Comparison of ENCODE assay signal across 1 cellular context in genomic region chr19:46730595-46730994, GRCh38.
TF ChIP-seq lines count a peak whose summit lies in the region.

No MANE protein-coding gene starts in this region.

TF ChIP-seq in K562, 482 proteins besides CTCF, POLR2A, EP300 and RAD21:
- TF ChIP-seq RBFOX2 (IDR thresholded peaks at IDR 0.05; ENCODE audit: low read depth, low read length) (0 out of 2 replicates have a peak, but pooled peaks have one; percentile 45), ZNF175 (CRISPR knock-in tag; IDR thresholded peaks at IDR 0.05; ENCODE audit: low read depth) (no peak), NR4A1 (CRISPR knock-in tag; IDR thresholded peaks at IDR 0.05) (0 out of 2 replicates have a peak, but pooled peaks have one; percentile 36), NR4A1 (tag; IDR thresholded peaks at IDR 0.05) (no peak), POLR3G (IDR thresholded peaks at IDR 0.05; ENCODE audit: extremely low read depth, insufficient read length, insufficient replicate concordance) (no peak), STAT5B (CRISPR knock-in tag; IDR thresholded peaks at IDR 0.05) (no peak)
- TF ChIP-seq, protein P1, sequence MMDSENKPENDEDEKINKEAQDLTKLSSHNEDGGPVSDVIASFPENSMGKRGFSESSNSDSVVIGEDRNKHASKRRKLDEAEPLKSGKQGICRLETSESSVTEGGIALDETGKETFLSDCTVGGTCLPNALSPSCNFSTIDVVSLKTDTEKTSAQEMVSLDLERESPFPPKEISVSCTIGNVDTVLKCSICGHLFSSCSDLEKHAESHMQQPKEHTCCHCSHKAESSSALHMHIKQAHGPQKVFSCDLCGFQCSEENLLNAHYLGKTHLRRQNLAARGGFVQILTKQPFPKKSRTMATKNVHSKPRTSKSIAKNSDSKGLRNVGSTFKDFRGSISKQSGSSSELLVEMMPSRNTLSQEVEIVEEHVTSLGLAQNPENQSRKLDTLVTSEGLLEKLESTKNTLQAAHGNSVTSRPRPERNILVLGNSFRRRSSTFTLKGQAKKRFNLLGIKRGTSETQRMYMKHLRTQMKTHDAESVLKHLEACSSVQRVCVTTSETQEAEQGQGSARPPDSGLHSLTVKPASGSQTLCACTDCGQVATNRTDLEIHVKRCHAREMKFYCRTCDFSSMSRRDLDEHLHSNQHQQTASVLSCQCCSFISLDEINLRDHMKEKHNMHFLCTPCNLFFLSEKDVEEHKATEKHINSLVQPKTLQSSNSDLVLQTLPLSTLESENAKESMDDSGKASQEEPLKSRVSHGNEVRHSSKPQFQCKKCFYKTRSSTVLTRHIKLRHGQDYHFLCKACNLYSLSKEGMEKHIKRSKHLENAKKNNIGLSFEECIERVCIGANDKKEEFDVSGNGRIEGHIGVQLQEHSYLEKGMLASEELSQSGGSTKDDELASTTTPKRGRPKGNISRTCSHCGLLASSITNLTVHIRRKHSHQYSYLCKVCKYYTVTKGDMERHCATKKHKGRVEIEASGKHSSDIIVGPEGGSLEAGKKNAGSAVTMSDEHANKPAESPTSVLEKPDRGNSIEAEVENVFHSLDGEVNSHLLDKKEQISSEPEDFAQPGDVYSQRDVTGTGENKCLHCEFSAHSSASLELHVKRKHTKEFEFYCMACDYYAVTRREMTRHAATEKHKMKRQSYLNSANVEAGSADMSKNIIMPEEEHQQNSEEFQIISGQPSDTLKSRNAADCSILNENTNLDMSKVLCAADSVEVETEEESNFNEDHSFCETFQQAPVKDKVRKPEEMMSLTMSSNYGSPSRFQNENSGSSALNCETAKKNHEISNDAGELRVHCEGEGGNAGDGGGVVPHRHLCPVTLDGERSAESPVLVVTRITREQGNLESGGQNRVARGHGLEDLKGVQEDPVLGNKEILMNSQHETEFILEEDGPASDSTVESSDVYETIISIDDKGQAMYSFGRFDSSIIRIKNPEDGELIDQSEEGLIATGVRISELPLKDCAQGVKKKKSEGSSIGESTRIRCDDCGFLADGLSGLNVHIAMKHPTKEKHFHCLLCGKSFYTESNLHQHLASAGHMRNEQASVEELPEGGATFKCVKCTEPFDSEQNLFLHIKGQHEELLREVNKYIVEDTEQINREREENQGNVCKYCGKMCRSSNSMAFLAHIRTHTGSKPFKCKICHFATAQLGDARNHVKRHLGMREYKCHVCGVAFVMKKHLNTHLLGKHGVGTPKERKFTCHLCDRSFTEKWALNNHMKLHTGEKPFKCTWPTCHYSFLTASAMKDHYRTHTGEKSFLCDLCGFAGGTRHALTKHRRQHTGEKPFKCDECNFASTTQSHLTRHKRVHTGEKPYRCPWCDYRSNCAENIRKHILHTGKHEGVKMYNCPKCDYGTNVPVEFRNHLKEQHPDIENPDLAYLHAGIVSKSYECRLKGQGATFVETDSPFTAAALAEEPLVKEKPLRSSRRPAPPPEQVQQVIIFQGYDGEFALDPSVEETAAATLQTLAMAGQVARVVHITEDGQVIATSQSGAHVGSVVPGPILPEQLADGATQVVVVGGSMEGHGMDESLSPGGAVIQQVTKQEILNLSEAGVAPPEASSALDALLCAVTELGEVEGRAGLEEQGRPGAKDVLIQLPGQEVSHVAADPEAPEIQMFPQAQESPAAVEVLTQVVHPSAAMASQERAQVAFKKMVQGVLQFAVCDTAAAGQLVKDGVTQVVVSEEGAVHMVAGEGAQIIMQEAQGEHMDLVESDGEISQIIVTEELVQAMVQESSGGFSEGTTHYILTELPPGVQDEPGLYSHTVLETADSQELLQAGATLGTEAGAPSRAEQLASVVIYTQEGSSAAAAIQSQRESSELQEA (IDR thresholded peaks at IDR 0.05; ENCODE audit: low read depth): no peak
